9 cellular contexts compared by ENCODE assay signal in genomic region chr7:122219253-122219865, GRCh38.
DNase-seq lines count a peak whose midpoint lies in the region; ATAC-seq, FAIRE-seq and TF ChIP-seq lines count a peak whose summit lies in the region.
"Had no signal": no experiment of that assay in that cellular context is flagged by ENCODE, and none has a peak within 500 bp of the region (broad histone marks: within the 10 kb centered on the region; RNA-seq: fewer than 3 reads in every experiment).

No MANE protein-coding gene starts in this region.

- no peak overlapping the region for H3K4ac ChIP-seq in mesenchymal stem cell (ENCODE audit: low read depth in 1 of 2, low read length in 2 of 2)

- no peaks in the 10 kb centered on the region for H3K27me3 ChIP-seq in K562 (ENCODE audit: control insufficient read depth in 2 of 2, insufficient read depth in 2 of 2, low read length in 2 of 2)
- H3K27me3 ChIP-seq in mesenchymal stem cell (ENCODE audit: control insufficient read depth in 1 of 2, insufficient read depth in 1 of 2, low read length in 2 of 2): no peaks in the 10 kb centered on the region
- H3K27me3 ChIP-seq: BLaER1 treated with 17β-estradiol and CSF1 and Interleukin-3, amounts not matched to agents 10 nM and 100 nM had no signal

- no peak overlapping the region for H4K91ac ChIP-seq in mesenchymal stem cell (ENCODE audit: low read length)

- POLR2A ChIA-PET in K562 (lab: Yijun Ruan, JAX): no interaction called here

- no peak overlapping the region for H2BK12ac ChIP-seq in mesenchymal stem cell (ENCODE audit: low read length in 2 of 2)

- no peak overlapping the region for H3K14ac ChIP-seq in mesenchymal stem cell (ENCODE audit: low read length in 2 of 2)

- in situ Hi-C loops in K562 (cut with MboI): no loop called here

- no peak overlapping the region for H3K23ac ChIP-seq in mesenchymal stem cell (ENCODE audit: low read length in 2 of 2)

- no peak for TF ChIP-seq POLR2A in K562 (conservative IDR thresholded peaks at IDR 0.05)

- intact Hi-C loops in K562 (cut with micrococcal nuclease): loop anchor here (1.0 to 5.0 kb wide), 4 partner anchors 309 to 1653 kb away; no protein-coding TSS in a partner anchor

- no peak overlapping the region for H4K8ac ChIP-seq in mesenchymal stem cell (ENCODE audit: low read length)

- DNase-seq in NCI-H1105 treated with DMSO at 0.1 percent for 48 hours (lab: John Stamatoyannopoulos, UW): peak; percentile 12
- no peak for DNase-seq in NCI-H1105 (lab: John Stamatoyannopoulos, UW)
- peak in 2 of 4 experiments; percentile 12 to 23 for DNase-seq in K562 (ENCODE audit: extremely low read depth in 1 of 4, low spot score in 3 of 4)
- peak; percentile 25 for DNase-seq in mesenchymal stem cell
- no peak for DNase-seq in NOMO-1 (lab: John Stamatoyannopoulos, UW; ENCODE audit: unreplicated experiment in 2 of 2)
- DNase-seq in D341Med (ENCODE audit: low spot score): no peak

- TF ChIP-seq CTCF in LNCAP (IDR thresholded peaks at IDR 0.05) (peak; percentile 82), K562 (IDR thresholded peaks at IDR 0.05 in 2 of 3, conservative IDR thresholded peaks at IDR 0.05 in 1 of 3; ENCODE audit: insufficient read depth in 2 of 3, low read depth in 1 of 3, low read length in 3 of 3) (peak; percentile 23 to 70 (median 40); a peak in 4 of 6 replicates)

- no peak overlapping the region for H2BK120ac ChIP-seq in mesenchymal stem cell (ENCODE audit: low read depth, low read length)

- no peak overlapping the region for H3K4me2 ChIP-seq in K562 (ENCODE audit: insufficient read depth, low read length)
- H3K4me2 ChIP-seq in mesenchymal stem cell (ENCODE audit: low read length, poor library complexity, severe bottlenecking): no peak overlapping the region
- H3K4me2 ChIP-seq: BLaER1 treated with 17β-estradiol and CSF1 and Interleukin-3, amounts not matched to agents 10 nM and 100 nM had no signal

- CTCF ChIA-PET in K562 (lab: Yijun Ruan, JAX; ENCODE audit: low intra/inter-chr PET ratio): interaction anchor here (0.7 to 1.9 kb wide), 3 partner anchors 56 to 1653 kb away, joined by 3 to 7 read pairs (median 3); no protein-coding TSS in a partner anchor

- H3K9ac ChIP-seq in K562 (ENCODE audit: insufficient read depth in 1 of 2, low read depth in 2 of 2, low read length in 2 of 2) (no peak overlapping the region), mesenchymal stem cell (ENCODE audit: low read length) (no peak overlapping the region)

- H3K9me1 ChIP-seq in K562 (ENCODE audit: control insufficient read depth, insufficient read depth, low read length): no peaks in the 10 kb centered on the region

- H3K79me1 ChIP-seq in mesenchymal stem cell (replicated peaks; ENCODE audit: low read length, poor library complexity, severe bottlenecking): no peaks in the 10 kb centered on the region

- no peak overlapping the region for H2AFZ ChIP-seq in K562 (ENCODE audit: low read depth, low read length)
- H2AFZ ChIP-seq in mesenchymal stem cell (ENCODE audit: low read depth, low read length): no peak overlapping the region

- FAIRE-seq in K562 (lab: Jason Lieb, UNC): peak; percentile 57

- H2BK15ac ChIP-seq in mesenchymal stem cell (ENCODE audit: low read depth, poor library complexity, severe bottlenecking): no peak overlapping the region

- H3K9me3 ChIP-seq in K562 (replicated peaks; ENCODE audit: control insufficient read depth, insufficient read depth, low read depth, low read length) (no peaks in the 10 kb centered on the region), mesenchymal stem cell (ENCODE audit: control insufficient read depth, low read length) (no peaks in the 10 kb centered on the region)
- H3K9me3 ChIP-seq: BLaER1 treated with 17β-estradiol and CSF1 and Interleukin-3, amounts not matched to agents 10 nM and 100 nM had no signal

- no TSS peak for BruUV-seq in K562 (replicated peaks; lab: Mats Ljungman, UMichigan)

- H3K4me3 ChIP-seq in K562: no peak overlapping the region
- H3K4me3 ChIP-seq in mesenchymal stem cell (ENCODE audit: insufficient read depth in 1 of 2, low read depth in 1 of 2, low read length in 2 of 2): no peak overlapping the region
- H3K4me3 ChIP-seq: BLaER1 treated with 17β-estradiol and CSF1 and Interleukin-3, amounts not matched to agents 10 nM and 100 nM had no signal

- H3K79me2 ChIP-seq in K562 (ENCODE audit: control insufficient read depth, insufficient read depth, low read length): no peaks in the 10 kb centered on the region

- ATAC-seq in K562: no peak
- ATAC-seq in esophagus mucosa: no peak

- H3K4me1 ChIP-seq in K562 (replicated peaks in 1 of 2; ENCODE audit: control insufficient read depth in 2 of 2, insufficient read depth in 2 of 2, low read length in 2 of 2) (no peaks in the 10 kb centered on the region), mesenchymal stem cell (ENCODE audit: control insufficient read depth, insufficient read depth, low read depth, low read length) (no peaks in the 10 kb centered on the region)
- H3K4me1 ChIP-seq: BLaER1 treated with 17β-estradiol and CSF1 and Interleukin-3, amounts not matched to agents 10 nM and 100 nM had no signal

- H2AK5ac ChIP-seq in mesenchymal stem cell (ENCODE audit: low read length, severe bottlenecking): no peak overlapping the region

- no peak overlapping the region for H3K18ac ChIP-seq in mesenchymal stem cell (ENCODE audit: low read depth in 1 of 2, low read length in 2 of 2)

- H3K36me3 ChIP-seq in K562 (ENCODE audit: control insufficient read depth, insufficient read depth, low read length) (no peaks in the 10 kb centered on the region), mesenchymal stem cell (ENCODE audit: control insufficient read depth in 1 of 2, insufficient read depth in 2 of 2, low read depth in 1 of 2, low read length in 2 of 2) (no peaks in the 10 kb centered on the region)
- H3K36me3 ChIP-seq: BLaER1 treated with 17β-estradiol and CSF1 and Interleukin-3, amounts not matched to agents 10 nM and 100 nM had no signal

- peak; percentile 79 to 81 for TF ChIP-seq RAD21 in K562 (CRISPR knock-in tag; conservative IDR thresholded peaks at IDR 0.05 in 1 of 2, IDR thresholded peaks at IDR 0.05 in 1 of 2)

- H2BK5ac ChIP-seq in mesenchymal stem cell (ENCODE audit: low read depth, low read length, poor library complexity, severe bottlenecking): no peak overlapping the region

- H4K20me1 ChIP-seq in K562 (replicated peaks; ENCODE audit: control insufficient read depth, insufficient read depth, low read length): no peaks in the 10 kb centered on the region
- H4K20me1 ChIP-seq: BLaER1 treated with 17β-estradiol and CSF1 and Interleukin-3, amounts not matched to agents 10 nM and 100 nM had no signal

- TF ChIP-seq EP300 in K562 (IDR thresholded peaks at IDR 0.05; ENCODE audit: low read length): no peak

- H3K27ac ChIP-seq in K562 (ENCODE audit: extremely low read depth, low read depth, low read length): no peak overlapping the region
- H3K27ac ChIP-seq in mesenchymal stem cell (ENCODE audit: low read length, poor library complexity, severe bottlenecking): no peak overlapping the region
- H3K27ac ChIP-seq: BLaER1 treated with 17β-estradiol and CSF1 and Interleukin-3, amounts not matched to agents 10 nM and 100 nM had no signal

TF ChIP-seq in K562, 482 proteins besides CTCF, POLR2A, EP300 and RAD21 (continues in another document):
- no peak for TF ChIP-seq ZNF57 (CRISPR knock-in tag; IDR thresholded peaks at IDR 0.05)
- TF ChIP-seq DNMT1 (IDR thresholded peaks at IDR 0.05): no peak
- TF ChIP-seq PRMT5 (CRISPR knock-in tag; IDR thresholded peaks at IDR 0.05): no peak
- TF ChIP-seq ZNF75A (CRISPR knock-in tag; IDR thresholded peaks at IDR 0.05): no peak
- TF ChIP-seq SRSF7 (optimal IDR thresholded peaks at IDR 0.05; ENCODE audit: low read depth, low read length): no peak
- TF ChIP-seq GABPB1 (CRISPR knock-in tag; IDR thresholded peaks at IDR 0.05): no peak
- TF ChIP-seq ZNF561 (CRISPR knock-in tag; conservative IDR thresholded peaks at IDR 0.05): no peak
- no peak for TF ChIP-seq ZNF584 (CRISPR knock-in tag; IDR thresholded peaks at IDR 0.05; ENCODE audit: low read depth)
- TF ChIP-seq NFATC3 (IDR thresholded peaks at IDR 0.05): no peak
- TF ChIP-seq ZNF232 (CRISPR knock-in tag; IDR thresholded peaks at IDR 0.05): no peak
- peak; percentile 78 for TF ChIP-seq C11orf30 (IDR thresholded peaks at IDR 0.05; ENCODE audit: low read depth)
- no peak for TF ChIP-seq NONO (IDR thresholded peaks at IDR 0.05; ENCODE audit: low read depth in 2 of 2, low read length in 1 of 2)
- TF ChIP-seq CBX2 (IDR thresholded peaks at IDR 0.05; ENCODE audit: insufficient read depth, low read length, poor library complexity, severe bottlenecking): no peak
- TF ChIP-seq ZNF253 (CRISPR knock-in tag; conservative IDR thresholded peaks at IDR 0.05): no peak
- no peak for TF ChIP-seq ZBTB17 (CRISPR knock-in tag; IDR thresholded peaks at IDR 0.05)
- TF ChIP-seq CEBPG (CRISPR knock-in tag; IDR thresholded peaks at IDR 0.05): no peak
- TF ChIP-seq CEBPG (tag; conservative IDR thresholded peaks at IDR 0.05 in 1 of 2, IDR thresholded peaks at IDR 0.05 in 1 of 2): no peak
- TF ChIP-seq ZNF316 (IDR thresholded peaks at IDR 0.05): peak; percentile 92
- no peak for TF ChIP-seq RBM15 (IDR thresholded peaks at IDR 0.05; ENCODE audit: insufficient read depth, low read length)
- no peak for TF ChIP-seq POLR2G (IDR thresholded peaks at IDR 0.05; ENCODE audit: low read depth, low read length)
- no peak for TF ChIP-seq NFRKB (IDR thresholded peaks at IDR 0.05; ENCODE audit: low read depth)
- no peak for TF ChIP-seq ERF (CRISPR knock-in tag; IDR thresholded peaks at IDR 0.05)
- peak; percentile 61; the same call in 1 of the 2 replicates for TF ChIP-seq MAFF (IDR thresholded peaks at IDR 0.05; ENCODE audit: low read length)
- no peak for TF ChIP-seq MEIS2 (IDR thresholded peaks at IDR 0.05; ENCODE audit: partially characterized antibody)
- no peak for TF ChIP-seq FOXO4 (CRISPR knock-in tag; IDR thresholded peaks at IDR 0.05)
- TF ChIP-seq SRSF1 (IDR thresholded peaks at IDR 0.05; ENCODE audit: low read depth, low read length): no peak
- TF ChIP-seq KLF13 (tag; IDR thresholded peaks at IDR 0.05; ENCODE audit: borderline replicate concordance, low read depth): no peak
- no peak for TF ChIP-seq ZNF282 (CRISPR knock-in tag; IDR thresholded peaks at IDR 0.05)

Comparison
In these comparisons a context has a peak if more than half of its experiments do, and no peak if none do; other contexts are left out.
1. DNase-seq: peak in NCI-H1105 treated with DMSO at 0.1 percent for 48 hours (single experiment) and mesenchymal stem cell (single experiment); none in NCI-H1105 (single experiment), NOMO-1 (0 of 2) and D341Med (single experiment).